ENCODE assay signal across 1 cellular context in genomic region chr17:36918260-36918691, GRCh38.
TF ChIP-seq lines count a peak whose summit lies in the region.

No MANE protein-coding gene starts in this region.

TF ChIP-seq in HEK293, 187 proteins besides CTCF, POLR2A, EP300 and RAD21 (continued from another document):
- TF ChIP-seq ZBTB10 (tag by site-specific recombination; IDR thresholded peaks at IDR 0.05) (no peak), ZNF626 (tag by site-specific recombination; IDR thresholded peaks at IDR 0.05) (no peak)
